Comparison of ENCODE assay signal across 15 cellular contexts in genomic region chr4:117491531-117491930, GRCh38.
"Had no signal": no experiment of that assay in that cellular context is flagged by ENCODE, and none has a peak within 500 bp of the region (broad histone marks: within the 10 kb centered on the region; RNA-seq: fewer than 3 reads in every experiment).

No MANE protein-coding gene starts in this region.

- H3K4me1 ChIP-seq: ascending aorta, heart left ventricle, psoas muscle, right lobe of liver, suprapubic skin had no signal

- H3K36me3 ChIP-seq: ascending aorta, heart left ventricle, right lobe of liver, suprapubic skin had no signal

- H3K9me3 ChIP-seq: ascending aorta, psoas muscle, right lobe of liver, suprapubic skin had no signal

- H3K4me3 ChIP-seq: ascending aorta, heart left ventricle, psoas muscle, right lobe of liver, suprapubic skin had no signal

- ATAC-seq: activated T-helper 17 cell treated with anti-CD3 and anti-CD28 coated beads, Interleukin-2, amount 50 U/mL, for 72 hours; effector memory CD8-positive, alpha-beta T cell; psoas muscle; right lobe of liver had no signal

- DNase-seq: activated CD4-positive, alpha-beta T cell treated with anti-CD3 and anti-CD28 coated beads, Interleukin-2, amount 50 U/mL, for 1 hour; activated naive CD4-positive, alpha-beta T cell treated with Interleukin-2 at 50 U/mL for 16 hours; activated T-cell treated with anti-CD3 and anti-CD28 coated beads for 4 hours; dermis blood vessel endothelial cell; effector memory CD8-positive, alpha-beta T cell; heart left ventricle; immature natural killer cell; mesendoderm; nephron progenitor cell; psoas muscle; right lobe of liver; trophoblast cell had no signal
